Comparison of ENCODE assay signal across 11 cellular contexts in genomic region chr11:113387605-113388211, GRCh38. TPM values are rescaled to one million over a fixed set of nuclear protein-coding genes. Genes with fewer than 3 reads are reported as not detected.
DNase-seq lines count a peak whose midpoint lies in the region; ATAC-seq and TF ChIP-seq lines count a peak whose summit lies in the region.
"Had no signal": no experiment of that assay in that cellular context is flagged by ENCODE, and none has a peak within 500 bp of the region (broad histone marks: within the 10 kb centered on the region; RNA-seq: fewer than 3 reads in every experiment).

ANKK1 (plus strand) TSS chr11:113387779; CDS start chr11:113387885, 106 bp downstream.

- in situ Hi-C loops in Panc1 (cut with HindIII; ENCODE audit: low pct_unique_long_range_greater_than_20kb, low sequenced_read_pairs) = no loop called here

- TF ChIP-seq CTCF in GM12873 (IDR thresholded peaks at IDR 0.05; ENCODE audit: insufficient read depth, low read depth, low read length, missing control alignments) = peak; percentile 31
- peak; percentile 65; the same call in 1 of the 2 replicates for TF ChIP-seq CTCF in Panc1 (IDR thresholded peaks at IDR 0.05)
- TF ChIP-seq CTCF in foreskin keratinocyte (conservative IDR thresholded peaks at IDR 0.05) = peak; percentile 79
- peak; percentile 34 to 79 (median 70) for TF ChIP-seq CTCF in prostate gland (IDR thresholded peaks at IDR 0.05)
- TF ChIP-seq CTCF in sigmoid colon (IDR thresholded peaks at IDR 0.05) = no peak

- no TSS peak for BruUV-seq in Panc1 (replicated peaks; lab: Mats Ljungman, UMichigan)

- H4K20me1 ChIP-seq in Karpas-422 (ENCODE audit: insufficient read depth, low read depth, low read length) = no peaks in the 10 kb centered on the region

- peaks cover 5% of the 10 kb centered on the region; the same call in 1 of the 2 replicates for H3K4me1 ChIP-seq in Panc1 (ENCODE audit: control insufficient read depth, insufficient read depth, low read length)
- H3K4me1 ChIP-seq in foreskin keratinocyte = peaks cover 20% of the 10 kb centered on the region
- H3K4me1 ChIP-seq in prostate gland (replicated peaks) = no peaks in the 10 kb centered on the region
- H3K4me1 ChIP-seq in sigmoid colon = peaks cover 0 to 8% (median 6%) of the 10 kb centered on the region in 4 donors
- no peaks in the 10 kb centered on the region for H3K4me1 ChIP-seq in Karpas-422 (ENCODE audit: low read length)
- H3K4me1 ChIP-seq: lower lobe of right lung had no signal

- no peak within 1 kb of the TSS for H3K9ac ChIP-seq in Karpas-422 (ENCODE audit: low read length)

- H3K27ac ChIP-seq in Panc1 (ENCODE audit: low read length) (no peak within 1 kb of the TSS), foreskin keratinocyte (peak within 1 kb of the TSS; percentile 42), prostate gland (peak within 1 kb of the TSS in 1 of 2 donors; percentile 53), sigmoid colon (no peak within 1 kb of the TSS), Karpas-422 (ENCODE audit: low read length) (no peak within 1 kb of the TSS)
- H3K27ac ChIP-seq: lower lobe of right lung had no signal

- 11% methylated on average over 23 of the region's 46 CpGs for WGBS in prostate gland
- WGBS in sigmoid colon, 2 donors = 4 to 13% methylated on average over 46 of the region's 46 CpGs

- H3K27me3 ChIP-seq in Panc1 (ENCODE audit: control insufficient read depth, insufficient read depth, low read length) (peaks cover 6% of the 10 kb centered on the region; the same call in 1 of the 2 replicates), foreskin keratinocyte (no peaks in the 10 kb centered on the region), prostate gland (replicated peaks; ENCODE audit: insufficient read depth) (no peaks in the 10 kb centered on the region), sigmoid colon (peaks cover 8 to 33% (median 20%) of the 10 kb centered on the region in 3 donors), Karpas-422 (ENCODE audit: low read length) (no peaks in the 10 kb centered on the region)

- no peaks in the 10 kb centered on the region for H3K79me2 ChIP-seq in Karpas-422 (ENCODE audit: low read length)

- TF ChIP-seq POLR2A in prostate gland (IDR thresholded peaks at IDR 0.05) (no peak), sigmoid colon (IDR thresholded peaks at IDR 0.05) (no peak)

- intact Hi-C loops in Panc1 (cut with micrococcal nuclease; ENCODE audit: unreplicated experiment) = no loop called here
- intact Hi-C loops in prostate gland (cut with DNase I) = loop anchor here (5.0 kb wide), 1 partner anchor 75 kb away; the partner anchor contains the start of gene TTC12
- intact Hi-C loops in sigmoid colon (cut with DNase I) = no loop called here

- CTCF ChIA-PET in Panc1 (lab: Charles Lee) = interaction anchor here (0.6 kb wide), 1 partner anchor 94 kb away, joined by 3 read pairs; no protein-coding TSS in a partner anchor

- no peak for TF ChIP-seq EP300 in sigmoid colon (IDR thresholded peaks at IDR 0.05)

- no peak for DNase-seq in Panc1 (ENCODE audit: low read depth, low spot score)
- peak in 1 of 2 donors; percentile 47 for DNase-seq in foreskin keratinocyte
- DNase-seq in prostate gland (ENCODE audit: low spot score) = peak; percentile 50
- no peak for DNase-seq in sigmoid colon
- no peak for DNase-seq in Karpas-422
- DNase-seq: activated T-cell treated with anti-CD3 and anti-CD28 coated beads, Interleukin-2, amount 50 U/mL, for 24 hours; lower lobe of right lung; NCI-H526 had no signal

- peak within 1 kb of the TSS in 1 of 2 experiments; percentile 15; a peak in 3 of 4 replicates for H3K4me3 ChIP-seq in Panc1 (ENCODE audit: low read depth in 2 of 2, low read length in 2 of 2)
- peak within 1 kb of the TSS; percentile 24 to 29 for H3K4me3 ChIP-seq in prostate gland
- peak within 1 kb of the TSS in 1 of 4 donors; percentile 4 for H3K4me3 ChIP-seq in sigmoid colon
- H3K4me3 ChIP-seq in Karpas-422 (ENCODE audit: low read length) = no peak within 1 kb of the TSS
- H3K4me3 ChIP-seq: lower lobe of right lung had no signal

- H3K9me2 ChIP-seq in Karpas-422 (replicated peaks; ENCODE audit: insufficient read depth, low read length) = no peaks in the 10 kb centered on the region

- no peak within 1 kb of the TSS for H3K4me2 ChIP-seq in Karpas-422 (ENCODE audit: low read depth, low read length, poor library complexity, severe bottlenecking)

- ATAC-seq in Panc1 (peak; percentile 67), foreskin keratinocyte (peak; percentile 37), HG02884 (IDR thresholded peaks at IDR 0.05; ENCODE audit: unreplicated experiment) (no peak), HG03571 (IDR thresholded peaks at IDR 0.05; ENCODE audit: unreplicated experiment) (no peak)

- POLR2A ChIA-PET in Panc1 (lab: Charles Lee) = no interaction called here

- H3K9me3 ChIP-seq in Panc1 (ENCODE audit: control insufficient read depth, insufficient read depth, low read depth, low read length) = no peaks in the 10 kb centered on the region
- H3K9me3 ChIP-seq in prostate gland = no peaks in the 10 kb centered on the region
- H3K9me3 ChIP-seq in sigmoid colon = no peaks in the 10 kb centered on the region
- H3K9me3 ChIP-seq in Karpas-422 (ENCODE audit: low read length) = no peaks in the 10 kb centered on the region
- H3K9me3 ChIP-seq: lower lobe of right lung had no signal

- H3K36me3 ChIP-seq in Panc1 (ENCODE audit: control insufficient read depth, insufficient read depth, low read length) (no peaks in the 10 kb centered on the region), prostate gland (no peaks in the 10 kb centered on the region), sigmoid colon (no peaks in the 10 kb centered on the region), Karpas-422 (ENCODE audit: insufficient read depth, low read length) (no peaks in the 10 kb centered on the region)
- H3K36me3 ChIP-seq: lower lobe of right lung had no signal

- no peak within 1 kb of the TSS for H2AFZ ChIP-seq in Karpas-422 (ENCODE audit: low read length)

RNA-seq across cellular contexts. Expression of gene ANKK1, which starts in this region (rescaled TPM):
- total RNA-seq in Panc1 (2021; ENCODE audit: unreplicated experiment) (0.08 TPM), foreskin keratinocyte (1.4 and 1.6 TPM in 2 replicates), prostate gland (1 to 10 TPM in 1 of 2 donors, under 1 TPM in 1; 0.97 to 2.4 TPM), sigmoid colon (under 1 TPM in 1 of 4 donors, not detected in 3; 0.54 TPM)
- polyA plus RNA-seq in Panc1 (2012; ENCODE audit: insufficient read length) = 0.23 TPM
- polyA plus RNA-seq in foreskin keratinocyte (0.96 and 1.3 TPM in 2 replicates), sigmoid colon (under 1 TPM in 1 of 3 donors, not detected in 2; 0.45 TPM)
- total RNA-seq in Karpas-422 (2014; rRNA removed; shearing (Covaris generic); ENCODE audit: low replicate concordance) = 0.32 and 0.67 TPM in 2 replicates

Comparison
In these comparisons a context has a peak if more than half of its experiments do, and no peak if none do; other contexts are left out.
1. Peak in ATAC-seq in Panc1; RNA of the gene not detected or under 1 TPM.
2. CTCF ChIP-seq: peak in GM12873 (single experiment), Panc1 (single experiment), foreskin keratinocyte (single experiment) and prostate gland (4 of 4); none in sigmoid colon (0 of 4).